In genomic region chr11:45676522-45677095, GRCh38 we compare ENCODE assay signal across 16 cellular contexts. TPM values are rescaled to one million over a fixed set of nuclear protein-coding genes. Genes with fewer than 3 reads are reported as not detected.
DNase-seq lines count a peak whose midpoint lies in the region; ATAC-seq and TF ChIP-seq lines count a peak whose summit lies in the region.
"Had no signal": no experiment of that assay in that cellular context is flagged by ENCODE, and none has a peak within 500 bp of the region (broad histone marks: within the 10 kb centered on the region; RNA-seq: fewer than 3 reads in every experiment).

No MANE protein-coding gene starts in this region.

- no peak overlapping the region for H3K27ac ChIP-seq in upper lobe of right lung
- H3K27ac ChIP-seq in brain microvascular endothelial cell, result no peak overlapping the region
- H3K27ac ChIP-seq: 22Rv1 had no signal

- TF ChIP-seq CTCF in upper lobe of right lung (IDR thresholded peaks at IDR 0.05) (no peak), brain microvascular endothelial cell (IDR thresholded peaks at IDR 0.05; ENCODE audit: low read depth, low read length, missing control alignments) (no peak)

- H3K36me3 ChIP-seq in upper lobe of right lung, result no peaks in the 10 kb centered on the region
- no peaks in the 10 kb centered on the region for H3K36me3 ChIP-seq in brain microvascular endothelial cell (replicated peaks)

- H3K27me3 ChIP-seq in upper lobe of right lung (no peaks in the 10 kb centered on the region), brain microvascular endothelial cell (replicated peaks) (no peaks in the 10 kb centered on the region)

- H3K4me3 ChIP-seq in upper lobe of right lung, result no peak overlapping the region
- H3K4me3 ChIP-seq in brain microvascular endothelial cell (ENCODE audit: low read depth, low read length), result no peak overlapping the region
- H3K4me3 ChIP-seq: lung had no signal

- DNase-seq in DMS53 (lab: John Stamatoyannopoulos, UW), result peak; percentile 6
- no peak for DNase-seq in DMS53 treated with DMSO at 0.1 percent for 48 hours (lab: John Stamatoyannopoulos, UW; ENCODE audit: unreplicated experiment)
- peak; percentile 23 for DNase-seq in upper lobe of right lung
- DNase-seq in NCI-H2227 (lab: John Stamatoyannopoulos, UW; ENCODE audit: unreplicated experiment), result no peak
- no peak for DNase-seq in T-helper 2 cell
- DNase-seq in brain microvascular endothelial cell, result no peak
- DNase-seq: activated CD8-positive, alpha-beta memory T cell treated with anti-CD3 and anti-CD28 coated beads for 24 hours; central memory CD4-positive, alpha-beta T cell; hypothalamus; NCI-H1694; occipital lobe; Right ventricle myocardium superior had no signal

- intact Hi-C loops in upper lobe of right lung (cut with DNase I), result no loop called here

- no peaks in the 10 kb centered on the region for H3K4me1 ChIP-seq in upper lobe of right lung

- in situ Hi-C loops in brain microvascular endothelial cell (cut with HindIII; ENCODE audit: low pct_ligation_motif_present, low sequenced_read_pairs), result no loop called here

- ATAC-seq in HG02571 (IDR thresholded peaks at IDR 0.05; ENCODE audit: unreplicated experiment) (peak; percentile 95), HG03196 (IDR thresholded peaks at IDR 0.05; ENCODE audit: unreplicated experiment) (peak; percentile 71), upper lobe of right lung (no peak)

- no peaks in the 10 kb centered on the region for H3K9me3 ChIP-seq in upper lobe of right lung

RNA-seq across cellular contexts. Expression of gene CHST1, which starts 11.2 kb away (rescaled TPM):
- total RNA-seq in upper lobe of right lung, result 4.9 TPM

Comparison
In these comparisons a context has a peak if more than half of its experiments do, and no peak if none do; other contexts are left out.
1. DNase-seq: peak in DMS53 (single experiment) and upper lobe of right lung (single experiment); none in DMS53 treated with DMSO at 0.1 percent for 48 hours (single experiment), NCI-H2227 (single experiment), T-helper 2 cell (0 of 5) and brain microvascular endothelial cell (single experiment).